22 cellular contexts compared by ENCODE assay signal in genomic region chr5:40906351-40906751, GRCh38. TPM values are rescaled to one million over a fixed set of nuclear protein-coding genes. Genes with fewer than 3 reads are reported as not detected.
DNase-seq lines count a peak whose midpoint lies in the region; ATAC-seq and TF ChIP-seq lines count a peak whose summit lies in the region.
"Had no signal": no experiment of that assay in that cellular context is flagged by ENCODE, and none has a peak within 500 bp of the region (broad histone marks: within the 10 kb centered on the region; RNA-seq: fewer than 3 reads in every experiment).

No MANE protein-coding gene starts in this region.

- no peaks in the 10 kb centered on the region for H3K36me3 ChIP-seq in esophagus squamous epithelium

- DNase-seq in EH (ENCODE audit: low read depth) = peak; percentile 10
- peak; percentile 75 for DNase-seq in NCI-H748 (lab: John Stamatoyannopoulos, UW; ENCODE audit: unreplicated experiment)
- DNase-seq in non-pigmented ciliary epithelial cell (ENCODE audit: low read depth) = peak; percentile 0
- no peak for DNase-seq in activated naive CD8-positive, alpha-beta T cell treated with anti-CD3 and anti-CD28 coated beads, Interleukin-2, amount 50 U/mL, for 24 hours
- no peak for DNase-seq in RPMI8226
- no peak for DNase-seq in esophagus squamous epithelium (lab: John Stamatoyannopoulos, UW)
- DNase-seq: activated CD4-positive, alpha-beta T cell treated with anti-CD3 and anti-CD28 coated beads for 48 hours; activated naive CD4-positive, alpha-beta T cell treated with anti-CD3 and anti-CD28 coated beads, Interleukin-2, amount 10 ng/mL, durations not matched to agents 7 days and 5 days; activated T-cell treated with anti-CD3 and anti-CD28 coated beads, Interleukin-2, amount 50 U/mL, for 72 hours; C1 segment of cervical spinal cord; H9; kidney; mesenchymal stem cell; NCI-H1105; NCI-H2081; right cardiac atrium; T-helper 2 cell had no signal

- no peaks in the 10 kb centered on the region for H3K9me3 ChIP-seq in esophagus squamous epithelium

- no peak overlapping the region for H3K4me3 Mint-ChIP-seq in activated naive CD8-positive, alpha-beta T cell treated with anti-CD3 and anti-CD28 coated beads, Interleukin-2, amount 50 U/mL, for 24 hours
- H3K4me3 Mint-ChIP-seq: activated naive CD4-positive, alpha-beta T cell treated with anti-CD3 and anti-CD28 coated beads, Interleukin-2, amount 10 ng/mL, durations not matched to agents 7 days and 5 days; activated T-cell treated with anti-CD3 and anti-CD28 coated beads, Interleukin-2, amount 50 U/mL, for 72 hours; H9 had no signal

- 40 to 56% methylated on average over 1 of the region's 1 CpG for WGBS in esophagus squamous epithelium, 2 donors

- H3K4me1 ChIP-seq in esophagus squamous epithelium = peaks cover 0 to 28% (median 4%) of the 10 kb centered on the region in 3 donors

- no peak for TF ChIP-seq CTCF in esophagus squamous epithelium (IDR thresholded peaks at IDR 0.05)

- H3K36me3 Mint-ChIP-seq in activated naive CD8-positive, alpha-beta T cell treated with anti-CD3 and anti-CD28 coated beads, Interleukin-2, amount 50 U/mL, for 24 hours (ENCODE audit: low read depth) = no peaks in the 10 kb centered on the region
- H3K36me3 Mint-ChIP-seq: activated naive CD4-positive, alpha-beta T cell treated with anti-CD3 and anti-CD28 coated beads, Interleukin-2, amount 10 ng/mL, durations not matched to agents 7 days and 5 days had no signal

- peak; percentile 53 for ATAC-seq in esophagus mucosa
- no peak for ATAC-seq in activated naive CD8-positive, alpha-beta T cell treated with anti-CD3 and anti-CD28 coated beads, Interleukin-2, amount 50 U/mL, for 24 hours
- ATAC-seq in GM18870 (IDR thresholded peaks at IDR 0.05; ENCODE audit: unreplicated experiment) = no peak
- ATAC-seq: activated T-cell treated with anti-CD3 and anti-CD28 coated beads, Interleukin-2, amount 50 U/mL, for 72 hours; right cardiac atrium had no signal

- TF ChIP-seq POLR2A in esophagus squamous epithelium (IDR thresholded peaks at IDR 0.05) = no peak

- intact Hi-C loops in esophagus squamous epithelium (cut with DNase I) = no loop called here

- H3K27ac ChIP-seq in esophagus squamous epithelium = no peak overlapping the region

- no peaks in the 10 kb centered on the region for H3K4me1 Mint-ChIP-seq in activated naive CD8-positive, alpha-beta T cell treated with anti-CD3 and anti-CD28 coated beads, Interleukin-2, amount 50 U/mL, for 24 hours
- H3K4me1 Mint-ChIP-seq: activated naive CD4-positive, alpha-beta T cell treated with anti-CD3 and anti-CD28 coated beads, Interleukin-2, amount 10 ng/mL, durations not matched to agents 7 days and 5 days had no signal

- H3K27ac Mint-ChIP-seq in activated naive CD8-positive, alpha-beta T cell treated with anti-CD3 and anti-CD28 coated beads, Interleukin-2, amount 50 U/mL, for 24 hours = no peak overlapping the region
- H3K27ac Mint-ChIP-seq: activated naive CD4-positive, alpha-beta T cell treated with anti-CD3 and anti-CD28 coated beads, Interleukin-2, amount 10 ng/mL, durations not matched to agents 7 days and 5 days; activated T-cell treated with anti-CD3 and anti-CD28 coated beads, Interleukin-2, amount 50 U/mL, for 72 hours; H9 had no signal

- H3K27me3 Mint-ChIP-seq in activated naive CD8-positive, alpha-beta T cell treated with anti-CD3 and anti-CD28 coated beads, Interleukin-2, amount 50 U/mL, for 24 hours = peaks cover 15% of the 10 kb centered on the region

- H3K9me3 Mint-ChIP-seq in activated naive CD8-positive, alpha-beta T cell treated with anti-CD3 and anti-CD28 coated beads, Interleukin-2, amount 50 U/mL, for 24 hours = no peaks in the 10 kb centered on the region
- H3K9me3 Mint-ChIP-seq: activated naive CD4-positive, alpha-beta T cell treated with anti-CD3 and anti-CD28 coated beads, Interleukin-2, amount 10 ng/mL, durations not matched to agents 7 days and 5 days; activated T-cell treated with anti-CD3 and anti-CD28 coated beads, Interleukin-2, amount 50 U/mL, for 72 hours; H9 had no signal

- no peaks in the 10 kb centered on the region for H3K27me3 ChIP-seq in esophagus squamous epithelium

- H3K4me3 ChIP-seq in esophagus squamous epithelium = no peak overlapping the region
- H3K4me3 ChIP-seq: SK-N-MC had no signal

RNA-seq across cellular contexts. Expression of gene C7, which starts 2.9 kb away (rescaled TPM):
- total RNA-seq in esophagus mucosa = 8.4 TPM
- 100 to 1,000 TPM in 2 of 4 donors, 10 to 100 TPM in 1, 1 to 10 TPM in 1; 8.2 to 245 (median 108) TPM for total RNA-seq in esophagus squamous epithelium
- total RNA-seq: activated T-cell treated with anti-CD3 and anti-CD28 coated beads, Interleukin-2, amount 50 U/mL, for 72 hours; chondrocyte; NCI-H460 had no signal

Comparison
In these comparisons a context has a peak if more than half of its experiments do, and no peak if none do; other contexts are left out.
1. DNase-seq: peak in EH (single experiment), NCI-H748 (single experiment) and non-pigmented ciliary epithelial cell (single experiment); none in activated naive CD8-positive, alpha-beta T cell treated with anti-CD3 and anti-CD28 coated beads, Interleukin-2, amount 50 U/mL, for 24 hours (single experiment), RPMI8226 (single experiment) and esophagus squamous epithelium (single experiment).